Comparison of ENCODE assay signal across 29 cellular contexts in genomic region chr19:536031-536880, GRCh38. TPM values are rescaled to one million over a fixed set of nuclear protein-coding genes. Genes with fewer than 3 reads are reported as not detected.
"Had no signal": no experiment of that assay in that cellular context is flagged by ENCODE, and none has a peak within 500 bp of the region (broad histone marks: within the 10 kb centered on the region; RNA-seq: fewer than 3 reads in every experiment).

No MANE protein-coding gene starts in this region.

- H3K27me3 Mint-ChIP-seq: activated B cell treated with CpG ODN at 0.5 μM for 24 hours; activated CD8-positive, alpha-beta T cell treated with anti-CD3 and anti-CD28 coated beads for 36 hours; activated naive CD8-positive, alpha-beta T cell treated with anti-CD3 and anti-CD28 coated beads for 36 hours; activated T-helper 17 cell treated with anti-CD3 and anti-CD28 coated beads, Interleukin-2, amount 50 U/mL, for 72 hours; central memory CD8-positive, alpha-beta T cell had no signal

- H3K27ac ChIP-seq: cardiac muscle cell, Peyer's patch had no signal

- H3K27ac Mint-ChIP-seq: activated B cell treated with CpG ODN at 0.5 μM for 24 hours; activated CD8-positive, alpha-beta T cell treated with anti-CD3 and anti-CD28 coated beads for 36 hours; activated naive CD8-positive, alpha-beta T cell treated with anti-CD3 and anti-CD28 coated beads for 36 hours; activated T-cell treated with anti-CD3 and anti-CD28 coated beads, Interleukin-2, amount 50 U/mL, for 72 hours; activated T-helper 17 cell treated with anti-CD3 and anti-CD28 coated beads, Interleukin-2, amount 50 U/mL, for 72 hours had no signal

- H3K4me3 Mint-ChIP-seq: activated B cell treated with CpG ODN at 0.5 μM for 24 hours; activated CD8-positive, alpha-beta T cell treated with anti-CD3 and anti-CD28 coated beads for 36 hours; activated naive CD8-positive, alpha-beta T cell treated with anti-CD3 and anti-CD28 coated beads for 36 hours; activated T-cell treated with anti-CD3 and anti-CD28 coated beads, Interleukin-2, amount 50 U/mL, for 72 hours; activated T-helper 17 cell treated with anti-CD3 and anti-CD28 coated beads, Interleukin-2, amount 50 U/mL, for 72 hours; central memory CD8-positive, alpha-beta T cell had no signal

- H3K4me3 ChIP-seq: cardiac muscle cell, Peyer's patch had no signal

- H3K36me3 Mint-ChIP-seq: activated naive CD8-positive, alpha-beta T cell treated with anti-CD3 and anti-CD28 coated beads for 36 hours had no signal

- H3K27me3 ChIP-seq: cardiac muscle cell, Peyer's patch had no signal

- ATAC-seq: activated CD8-positive, alpha-beta T cell treated with anti-CD3 and anti-CD28 coated beads for 36 hours; activated T-cell treated with anti-CD3 and anti-CD28 coated beads, Interleukin-2, amount 50 U/mL, for 72 hours; activated T-helper 17 cell treated with anti-CD3 and anti-CD28 coated beads, Interleukin-2, amount 50 U/mL, for 72 hours had no signal

- H3K9me3 Mint-ChIP-seq: activated B cell treated with CpG ODN at 0.5 μM for 24 hours; activated CD8-positive, alpha-beta T cell treated with anti-CD3 and anti-CD28 coated beads for 36 hours; activated naive CD8-positive, alpha-beta T cell treated with anti-CD3 and anti-CD28 coated beads for 36 hours; activated T-cell treated with anti-CD3 and anti-CD28 coated beads, Interleukin-2, amount 50 U/mL, for 72 hours; activated T-helper 17 cell treated with anti-CD3 and anti-CD28 coated beads, Interleukin-2, amount 50 U/mL, for 72 hours; central memory CD8-positive, alpha-beta T cell had no signal

- H3K9me3 ChIP-seq: Peyer's patch had no signal

- DNase-seq: activated B cell treated with CpG ODN at 0.5 μM for 24 hours; activated CD4-positive, alpha-beta T cell treated with anti-CD3 and anti-CD28 coated beads for 48 hours; activated CD4-positive, CD25-positive, alpha-beta regulatory T cell treated with anti-CD3 and anti-CD28 coated beads, Interleukin-2, amount 50 U/mL, for 72 hours; activated CD8-positive, alpha-beta T cell treated with anti-CD3 and anti-CD28 coated beads for 36 hours; activated effector memory CD4-positive, alpha-beta T cell treated with anti-CD3 and anti-CD28 coated beads, Interleukin-2, amount 50 U/mL, for 16 hours; activated naive CD4-positive, alpha-beta T cell; activated naive CD4-positive, alpha-beta T cell treated with anti-CD3 and anti-CD28 coated beads, Interleukin-2, amount 50 U/mL, for 16 hours; activated naive CD8-positive, alpha-beta T cell treated with anti-CD3 and anti-CD28 coated beads for 36 hours; activated T-cell treated with anti-CD3 and anti-CD28 coated beads, Interleukin-2, amount 50 U/mL, for 1 hour; activated T-cell treated with anti-CD3 and anti-CD28 coated beads, Interleukin-2, amount 50 U/mL, for 72 hours; amniotic stem cell; Karpas-422; NCI-H1105; NCI-H1417 treated with DMSO at 0.1 percent for 48 hours; NCI-H187 treated with DMSO at 0.1 percent for 48 hours; NCI-H2081; NCI-H226; NCI-H446 treated with DMSO at 0.1 percent for 48 hours; NCI-H524; Peyer's patch; RPMI8226; SW 1271; T-helper 1 cell; T-helper 2 cell; T-helper 9 cell had no signal

RNA-seq across cellular contexts. Expression of gene GZMM, which starts 7.6 kb away (rescaled TPM):
- total RNA-seq: activated B cell treated with CpG ODN at 0.5 μM for 24 hours, cardiac muscle cell, MCF 10A had no signal
